Comparison of ENCODE assay signal across 9 cellular contexts in genomic region chr11:62402226-62402625, GRCh38. TPM values are rescaled to one million over a fixed set of nuclear protein-coding genes. Genes with fewer than 3 reads are reported as not detected.
DNase-seq lines count a peak whose midpoint lies in the region; ATAC-seq and TF ChIP-seq lines count a peak whose summit lies in the region.
"Had no signal": no experiment of that assay in that cellular context is flagged by ENCODE, and none has a peak within 500 bp of the region (broad histone marks: within the 10 kb centered on the region; RNA-seq: fewer than 3 reads in every experiment).

No MANE protein-coding gene starts in this region.

- H3K4me1 ChIP-seq in naive thymus-derived CD4-positive, alpha-beta T cell (ENCODE audit: control insufficient read depth in 2 of 2, insufficient read depth in 2 of 2, low read length in 2 of 2), result peaks cover 18 to 44% of the 10 kb centered on the region in 2 donors
- H3K4me1 ChIP-seq in stomach, result peaks cover 46 to 62% (median 55%) of the 10 kb centered on the region in 4 donors

- H3K4me3 ChIP-seq in naive thymus-derived CD4-positive, alpha-beta T cell (ENCODE audit: low read length), result peak overlapping the region; percentile 49
- peak overlapping the region in 2 of 4 donors; percentile 4 to 15 for H3K4me3 ChIP-seq in stomach

- no peaks in the 10 kb centered on the region for H3K9me3 ChIP-seq in naive thymus-derived CD4-positive, alpha-beta T cell (ENCODE audit: control insufficient read depth in 2 of 3, low read length in 3 of 3)
- H3K9me3 ChIP-seq in stomach, result no peaks in the 10 kb centered on the region

- H3K27ac Mint-ChIP-seq in naive thymus-derived CD4-positive, alpha-beta T cell, result peak overlapping the region; percentile 84 to 95 (median 89)

- H3K9me3 Mint-ChIP-seq in naive thymus-derived CD4-positive, alpha-beta T cell, result peaks cover 0 to 2% (median 0%) of the 10 kb centered on the region in 11 donors

- TF ChIP-seq CTCF in stomach (IDR thresholded peaks at IDR 0.05), result no peak

- peaks cover 0 to 2% (median 0%) of the 10 kb centered on the region in 5 donors for H3K36me3 Mint-ChIP-seq in naive thymus-derived CD4-positive, alpha-beta T cell

- H3K27ac ChIP-seq in naive thymus-derived CD4-positive, alpha-beta T cell (ENCODE audit: low read depth, low read length), result peak overlapping the region; percentile 69
- peak overlapping the region; percentile 0 to 88 (median 81) for H3K27ac ChIP-seq in stomach

- no peak for TF ChIP-seq EP300 in stomach (IDR thresholded peaks at IDR 0.05)

- ATAC-seq in naive thymus-derived CD4-positive, alpha-beta T cell, result peak; percentile 87
- ATAC-seq in GM19397 (IDR thresholded peaks at IDR 0.05; ENCODE audit: unreplicated experiment) (no peak), GM18870 (IDR thresholded peaks at IDR 0.05; ENCODE audit: unreplicated experiment) (no peak), GM21447 (IDR thresholded peaks at IDR 0.05; ENCODE audit: unreplicated experiment) (no peak), HG02938 (IDR thresholded peaks at IDR 0.05; ENCODE audit: unreplicated experiment) (no peak)

- POLR2A ChIA-PET in naive thymus-derived CD4-positive, alpha-beta T cell (lab: Charles Lee), result interaction anchor here (0.6 to 3.4 kb wide), 9 partner anchors 150 to 439 kb away, joined by 3 to 20 read pairs (median 7); partner anchors contain the start of genes BSCL2, C11orf98, CSKMT and GNG3

- DNase-seq in T follicular helper cell (ENCODE audit: low read depth), result peak; percentile 24
- DNase-seq in activated naive CD8-positive, alpha-beta T cell treated with anti-CD3 and anti-CD28 coated beads, Interleukin-2, amount 50 U/mL, for 16 hours (ENCODE audit: low read depth, low spot score), result peak; percentile 27
- peak in 8 of 9 donors; percentile 31 to 60 (median 46) for DNase-seq in naive thymus-derived CD4-positive, alpha-beta T cell
- DNase-seq in stomach, result peak; percentile 29
- DNase-seq: T1000 had no signal

- H3K4me3 Mint-ChIP-seq in naive thymus-derived CD4-positive, alpha-beta T cell, result peak overlapping the region; percentile 75 to 90 (median 82)

- H3K27me3 ChIP-seq in naive thymus-derived CD4-positive, alpha-beta T cell (ENCODE audit: control insufficient read depth in 2 of 2, insufficient read depth in 2 of 2, low read length in 2 of 2), result no peaks in the 10 kb centered on the region
- H3K27me3 ChIP-seq in stomach, result no peaks in the 10 kb centered on the region

- no peak for TF ChIP-seq POLR2A in stomach (IDR thresholded peaks at IDR 0.05)

- H3K4me1 Mint-ChIP-seq in naive thymus-derived CD4-positive, alpha-beta T cell, result peaks cover 24 to 63% (median 47%) of the 10 kb centered on the region in 7 donors

- H3K36me3 ChIP-seq in naive thymus-derived CD4-positive, alpha-beta T cell (ENCODE audit: control insufficient read depth in 2 of 3, insufficient read depth in 3 of 3, low read length in 3 of 3), result no peaks in the 10 kb centered on the region
- H3K36me3 ChIP-seq in stomach, result no peaks in the 10 kb centered on the region

- intact Hi-C loops in naive thymus-derived CD4-positive, alpha-beta T cell (cut with micrococcal nuclease), result loop anchor here in 1 of 2 donors (5.0 kb wide), 1 partner anchor 480 kb away; the partner anchor contains the start of gene SLC3A2
- intact Hi-C loops in stomach (cut with DNase I; ENCODE audit: low total_unique reads), result no loop called here

- CTCF ChIA-PET in naive thymus-derived CD4-positive, alpha-beta T cell (lab: Charles Lee), result interaction anchor here (0.6 to 2.1 kb wide), 12 partner anchors 10 to 190 kb away, joined by 3 to 8 read pairs (median 4); no protein-coding TSS in a partner anchor

- WGBS in stomach, 5 donors, result 44 to 64% (median 53%) methylated on average over 12 to 14 of the region's 14 CpGs

- H3K27me3 Mint-ChIP-seq in naive thymus-derived CD4-positive, alpha-beta T cell, result no peaks in the 10 kb centered on the region

RNA-seq across cellular contexts. Expression of gene SCGB1A1, which starts 16.6 kb away (rescaled TPM):
- total RNA-seq in naive thymus-derived CD4-positive, alpha-beta T cell, result not detected
- polyA plus RNA-seq in naive thymus-derived CD4-positive, alpha-beta T cell, result not detected
- 10 to 100 TPM in 1 of 5 donors, 1 to 10 TPM in 1, not detected in 3; 2.6 to 11.2 TPM for total RNA-seq in stomach
- 10 to 100 TPM in 1 of 3 donors, not detected in 2; 53.9 TPM for polyA plus RNA-seq in stomach
